Comparison of ENCODE assay signal across 10 cellular contexts in genomic region chr20:24134284-24134683, GRCh38.
DNase-seq lines count a peak whose midpoint lies in the region; ATAC-seq and TF ChIP-seq lines count a peak whose summit lies in the region.
"Had no signal": no experiment of that assay in that cellular context is flagged by ENCODE, and none has a peak within 500 bp of the region (broad histone marks: within the 10 kb centered on the region; RNA-seq: fewer than 3 reads in every experiment).

No MANE protein-coding gene starts in this region.

- ATAC-seq in HG03342 (IDR thresholded peaks at IDR 0.05; ENCODE audit: unreplicated experiment): no peak
- no peak for ATAC-seq in GM21447 (IDR thresholded peaks at IDR 0.05; ENCODE audit: unreplicated experiment)

- in situ Hi-C loops in mammary epithelial cell (cut with MboI; ENCODE audit: low sequenced_read_pairs in 2 of 2): no loop called here

- H3K36me3 ChIP-seq in mammary epithelial cell (ENCODE audit: insufficient read depth, low read length) (no peaks in the 10 kb centered on the region), adipocyte (ENCODE audit: control insufficient read depth, insufficient read depth, low read length, severe bottlenecking) (no peaks in the 10 kb centered on the region), thyroid gland (no peaks in the 10 kb centered on the region)

- H3K4me3 Mint-ChIP-seq in MCF 10A (ENCODE audit: unreplicated experiment): no peak overlapping the region
- H3K4me3 Mint-ChIP-seq: activated naive CD4-positive, alpha-beta T cell treated with anti-CD3 and anti-CD28 coated beads, Interleukin-2, amount 50 U/mL, for 24 hours had no signal

- H4K20me1 ChIP-seq in mammary epithelial cell (ENCODE audit: insufficient read depth, low read length): no peaks in the 10 kb centered on the region

- BruUV-seq in mammary epithelial cell (replicated peaks; lab: Mats Ljungman, UMichigan) (no TSS peak), MCF 10A (replicated peaks; lab: Mats Ljungman, UMichigan) (no TSS peak)

- H3K9me3 ChIP-seq in mammary epithelial cell (replicated peaks; ENCODE audit: insufficient read depth, low read length) (no peaks in the 10 kb centered on the region), adipocyte (ENCODE audit: control insufficient read depth, low read length) (no peaks in the 10 kb centered on the region), thyroid gland (no peaks in the 10 kb centered on the region)

- H3K4me3 ChIP-seq in mammary epithelial cell (replicated peaks in 1 of 3; ENCODE audit: insufficient read depth in 1 of 3, low read depth in 2 of 3, low read length in 3 of 3): no peak overlapping the region
- H3K4me3 ChIP-seq in adipocyte (ENCODE audit: low read length): no peak overlapping the region
- H3K4me3 ChIP-seq in thyroid gland (replicated peaks in 1 of 3): no peak overlapping the region

- H3K27me3 Mint-ChIP-seq in MCF 10A (ENCODE audit: insufficient read depth, unreplicated experiment): no peaks in the 10 kb centered on the region
- H3K27me3 Mint-ChIP-seq: activated naive CD4-positive, alpha-beta T cell treated with anti-CD3 and anti-CD28 coated beads, Interleukin-2, amount 50 U/mL, for 24 hours had no signal

- H3K36me3 Mint-ChIP-seq in MCF 10A (ENCODE audit: insufficient read depth, unreplicated experiment): no peaks in the 10 kb centered on the region
- H3K36me3 Mint-ChIP-seq: activated naive CD4-positive, alpha-beta T cell treated with anti-CD3 and anti-CD28 coated beads, Interleukin-2, amount 50 U/mL, for 24 hours had no signal

- peaks cover 52% of the 10 kb centered on the region for H3K9me3 Mint-ChIP-seq in MCF 10A (ENCODE audit: unreplicated experiment)

- H2AFZ ChIP-seq in mammary epithelial cell (ENCODE audit: low read depth, low read length): peak overlapping the region; percentile 78

- intact Hi-C loops in mammary epithelial cell (cut with micrococcal nuclease): no loop called here
- intact Hi-C loops in MCF 10A (cut with micrococcal nuclease): no loop called here
- intact Hi-C loops in thyroid gland (cut with DNase I): no loop called here

- H3K4me2 ChIP-seq in mammary epithelial cell (ENCODE audit: insufficient read depth, low read depth, low read length): no peak overlapping the region

- peaks cover 25% of the 10 kb centered on the region for H3K4me1 ChIP-seq in mammary epithelial cell (ENCODE audit: insufficient read depth, low read length)
- peaks cover 5% of the 10 kb centered on the region for H3K4me1 ChIP-seq in adipocyte (ENCODE audit: control insufficient read depth, insufficient read depth, low read length)
- no peaks in the 10 kb centered on the region for H3K4me1 ChIP-seq in thyroid gland

- H3K27ac Mint-ChIP-seq in MCF 10A (ENCODE audit: low read depth, unreplicated experiment): no peak overlapping the region
- H3K27ac Mint-ChIP-seq: activated naive CD4-positive, alpha-beta T cell treated with anti-CD3 and anti-CD28 coated beads, Interleukin-2, amount 50 U/mL, for 24 hours had no signal

- H3K79me2 ChIP-seq in mammary epithelial cell (ENCODE audit: insufficient read depth, low read length): no peaks in the 10 kb centered on the region

- dilution Hi-C loops in mammary epithelial cell (cut with HindIII; ENCODE audit: low sequenced_read_pairs): no loop called here

- no peak for TF ChIP-seq CTCF in mammary epithelial cell (conservative IDR thresholded peaks at IDR 0.05 in 1 of 2, IDR thresholded peaks at IDR 0.05 in 1 of 2; ENCODE audit: extremely low read depth in 1 of 2, insufficient read depth in 1 of 2, low read depth in 1 of 2, low read length in 2 of 2)
- no peak for TF ChIP-seq CTCF in MCF 10A (IDR thresholded peaks at IDR 0.05; ENCODE audit: unreplicated experiment)
- no peak for TF ChIP-seq CTCF in thyroid gland (IDR thresholded peaks at IDR 0.05)

- no peak for TF ChIP-seq POLR2A in thyroid gland (IDR thresholded peaks at IDR 0.05)

- POLR2A ChIA-PET in MCF 10A (lab: Yijun Ruan, JAX): no interaction called here

- H3K27ac ChIP-seq in mammary epithelial cell (ENCODE audit: insufficient read depth, low read depth, low read length) (no peak overlapping the region), thyroid gland (no peak overlapping the region)

- CTCF ChIA-PET in mammary epithelial cell (lab: Charles Lee; ENCODE audit: low non-redundant PET) (no interaction called here), MCF 10A (lab: Yijun Ruan, JAX) (no interaction called here)

- H3K27me3 ChIP-seq in mammary epithelial cell (ENCODE audit: insufficient read depth, low read length) (no peaks in the 10 kb centered on the region), adipocyte (replicated peaks; ENCODE audit: control insufficient read depth, insufficient read depth, low read length) (peaks cover 8% of the 10 kb centered on the region), thyroid gland (no peaks in the 10 kb centered on the region)

- WGBS in mammary epithelial cell (ENCODE audit: low coverage, missing lambda C conversion rate): 5% methylated on average over 3 of the region's 3 CpGs
- WGBS in thyroid gland, 2 donors: 25 to 27% methylated on average over 3 of the region's 3 CpGs

- DNase-seq in mammary epithelial cell (peak; percentile 30), MCF 10A (ENCODE audit: unreplicated experiment) (no peak), adipocyte (ENCODE audit: low read depth) (peak; percentile 26), kidney tubule cell (ENCODE audit: low spot score) (peak; percentile 70), thyroid gland (peak; percentile 41 to 51)
- no peak for DNase-seq in stimulated activated CD4-positive, alpha-beta T cell treated with anti-CD3 and anti-CD28 coated beads, Interleukin-2, amount 100 ng/mL, for 24 hours
- DNase-seq: stimulated activated CD4-positive, alpha-beta T cell treated with anti-CD3 and anti-CD28 coated beads, Interleukin-4, amount 100 ng/mL, for 1 hour had no signal

- no peaks in the 10 kb centered on the region for H3K4me1 Mint-ChIP-seq in MCF 10A (ENCODE audit: insufficient read depth, unreplicated experiment)

- H3K9ac ChIP-seq in mammary epithelial cell (ENCODE audit: insufficient read depth, low read length) (no peak overlapping the region), adipocyte (ENCODE audit: low read length) (no peak overlapping the region)

Comparison
In these comparisons a context has a peak if more than half of its experiments do, and no peak if none do; other contexts are left out.
1. DNase-seq: peak in mammary epithelial cell (single experiment), adipocyte (single experiment), kidney tubule cell (single experiment) and thyroid gland (2 of 2); none in MCF 10A (single experiment) and stimulated activated CD4-positive, alpha-beta T cell treated with anti-CD3 and anti-CD28 coated beads, Interleukin-2, amount 100 ng/mL, for 24 hours (0 of 2).